In genomic region chr11:76765863-76766350, GRCh38 we compare ENCODE assay signal across 1 cellular context.
A peak's percentile ranks its signal among the peaks of the same experiment; 100 is the strongest.
TF ChIP-seq lines count a peak whose summit lies in the region.

No MANE protein-coding gene starts in this region.

TF ChIP-seq in HepG2, 621 proteins besides CTCF, POLR2A, EP300 and RAD21 (continued from another document):
- TF ChIP-seq, protein P1, sequence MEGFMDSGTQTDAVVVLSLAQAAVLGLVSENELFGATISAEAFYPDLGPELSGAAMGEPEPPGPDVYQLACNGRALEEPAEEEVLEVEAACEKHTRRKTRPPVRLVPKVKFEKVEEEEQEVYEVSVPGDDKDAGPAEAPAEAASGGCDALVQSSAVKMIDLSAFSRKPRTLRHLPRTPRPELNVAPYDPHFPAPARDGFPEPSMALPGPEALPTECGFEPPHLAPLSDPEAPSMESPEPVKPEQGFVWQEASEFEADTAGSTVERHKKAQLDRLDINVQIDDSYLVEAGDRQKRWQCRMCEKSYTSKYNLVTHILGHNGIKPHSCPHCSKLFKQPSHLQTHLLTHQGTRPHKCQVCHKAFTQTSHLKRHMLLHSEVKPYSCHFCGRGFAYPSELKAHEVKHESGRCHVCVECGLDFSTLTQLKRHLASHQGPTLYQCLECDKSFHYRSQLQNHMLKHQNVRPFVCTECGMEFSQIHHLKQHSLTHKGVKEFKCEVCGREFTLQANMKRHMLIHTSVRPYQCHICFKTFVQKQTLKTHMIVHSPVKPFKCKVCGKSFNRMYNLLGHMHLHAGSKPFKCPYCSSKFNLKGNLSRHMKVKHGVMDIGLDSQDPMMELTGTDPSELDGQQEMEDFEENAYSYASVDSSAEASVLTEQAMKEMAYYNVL (CRISPR knock-in tag; IDR thresholded peaks at IDR 0.05; ENCODE audit: borderline replicate concordance): 0 out of 2 replicates have a peak, but pooled peaks have one; percentile 43
- TF ChIP-seq TBL1XR1 (IDR thresholded peaks at IDR 0.05; ENCODE audit: borderline replicate concordance, low read length, partially characterized antibody) (no peak), NR2F6 (IDR thresholded peaks at IDR 0.05) (no peak), NR2F6 (CRISPR knock-in tag; IDR thresholded peaks at IDR 0.05) (0 out of 2 replicates have a peak, but pooled peaks have one; percentile 30), NCOA1 (CRISPR knock-in tag; IDR thresholded peaks at IDR 0.05) (no peak)
